24 cellular contexts compared by ENCODE assay signal in the genomic region with DNA sequence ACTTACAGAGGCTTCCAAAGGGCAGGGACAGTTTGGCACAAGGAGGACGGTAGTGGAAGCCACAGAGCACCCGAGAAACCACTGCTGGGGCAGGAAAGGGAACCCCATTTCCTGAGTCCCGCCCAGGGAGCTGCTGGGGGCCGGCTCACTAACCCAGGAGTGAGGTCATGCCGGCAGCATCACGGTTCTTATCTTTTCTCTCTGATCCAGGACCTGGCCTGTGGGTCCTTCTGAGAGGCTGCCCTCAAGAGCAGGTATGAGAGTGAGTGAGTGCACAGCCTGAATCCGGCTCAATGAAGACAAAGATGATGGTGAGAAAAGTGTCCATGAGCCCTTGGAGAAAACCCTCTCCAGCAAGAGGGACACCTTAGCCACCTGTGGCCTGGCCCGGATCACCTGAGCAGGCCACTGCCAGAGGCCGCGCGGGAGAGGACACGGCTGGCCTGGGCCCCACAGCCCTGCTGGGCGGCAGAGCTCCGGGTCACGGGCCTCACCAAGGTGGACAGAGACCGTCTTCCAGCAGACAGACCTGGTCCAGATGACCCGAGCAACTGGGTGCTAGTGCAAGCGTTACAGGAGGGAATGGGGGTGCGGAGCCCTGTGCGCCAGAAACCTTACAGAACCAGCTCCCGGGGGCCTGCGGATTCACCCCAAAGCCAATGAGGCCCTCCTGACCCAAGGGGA.
A peak's percentile ranks its signal among the peaks of the same experiment; 100 is the strongest.
DNase-seq lines count a peak whose midpoint lies in the region; ATAC-seq and TF ChIP-seq lines count a peak whose summit lies in the region.
"Had no signal": no experiment of that assay in that cellular context is flagged by ENCODE, and none has a peak within 500 bp of the region (broad histone marks: within the 10 kb centered on the region; RNA-seq: fewer than 3 reads in every experiment).

No MANE protein-coding gene starts in this region.

- POLR2A ChIA-PET in MCF 10A (lab: Yijun Ruan, JAX): no interaction called here

- no peak overlapping the region for H3K4me3 Mint-ChIP-seq in MCF 10A (ENCODE audit: unreplicated experiment)
- no peak overlapping the region for H3K4me3 Mint-ChIP-seq in central memory CD8-positive, alpha-beta T cell
- H3K4me3 Mint-ChIP-seq: activated T-helper 1 cell treated with anti-CD3 and anti-CD28 coated beads, Interleukin-12 subunit alpha, Interleukin-12 subunit beta, Interleukin-2, Interleukin-4 antibody, amounts not matched to agents 30 ng/mL and 10 ng/mL and 1 ng/mL, durations not matched to agents 14 hours and 24 hours and 36 hours; CD8-positive, alpha-beta T cell; natural killer cell had no signal

- H3K27me3 ChIP-seq in mammary epithelial cell (ENCODE audit: insufficient read depth, low read length) (no peaks in the 10 kb centered on the region), sigmoid colon (no peaks in the 10 kb centered on the region)

- TF ChIP-seq CTCF in mammary epithelial cell (conservative IDR thresholded peaks at IDR 0.05 in 1 of 2, IDR thresholded peaks at IDR 0.05 in 1 of 2; ENCODE audit: extremely low read depth in 1 of 2, insufficient read depth in 1 of 2, low read depth in 1 of 2, low read length in 2 of 2) (no peak), MCF 10A (IDR thresholded peaks at IDR 0.05; ENCODE audit: unreplicated experiment) (no peak), sigmoid colon (IDR thresholded peaks at IDR 0.05) (no peak)

- peaks cover 7% of the 10 kb centered on the region for H3K4me1 Mint-ChIP-seq in MCF 10A (ENCODE audit: insufficient read depth, unreplicated experiment)
- H3K4me1 Mint-ChIP-seq in central memory CD8-positive, alpha-beta T cell: peaks cover 10% of the 10 kb centered on the region

- H3K4me2 ChIP-seq in mammary epithelial cell (ENCODE audit: insufficient read depth, low read depth, low read length): no peak overlapping the region
- H3K4me2 ChIP-seq: smooth muscle cell had no signal

- no peak for TF ChIP-seq EP300 in sigmoid colon (IDR thresholded peaks at IDR 0.05)

- H3K4me1 ChIP-seq in mammary epithelial cell (ENCODE audit: insufficient read depth, low read length) (peaks cover 23% of the 10 kb centered on the region), sigmoid colon (no peaks in the 10 kb centered on the region)
- H3K4me1 ChIP-seq: gastroesophageal sphincter, psoas muscle had no signal

- dilution Hi-C loops in mammary epithelial cell (cut with HindIII; ENCODE audit: low sequenced_read_pairs): no loop called here

- H3K4me3 ChIP-seq in mammary epithelial cell (replicated peaks in 1 of 3; ENCODE audit: insufficient read depth in 1 of 3, low read depth in 2 of 3, low read length in 3 of 3) (no peak overlapping the region), sigmoid colon (no peak overlapping the region)
- H3K4me3 ChIP-seq: dorsolateral prefrontal cortex, gastroesophageal sphincter, psoas muscle, smooth muscle cell, suprapubic skin had no signal

- no peaks in the 10 kb centered on the region for H3K27me3 Mint-ChIP-seq in MCF 10A (ENCODE audit: insufficient read depth, unreplicated experiment)
- H3K27me3 Mint-ChIP-seq in central memory CD8-positive, alpha-beta T cell: peaks cover 19% of the 10 kb centered on the region

- peak overlapping the region; percentile 31 for H2AFZ ChIP-seq in mammary epithelial cell (ENCODE audit: low read depth, low read length)

- H4K20me1 ChIP-seq in mammary epithelial cell (ENCODE audit: insufficient read depth, low read length): no peaks in the 10 kb centered on the region

- intact Hi-C loops in mammary epithelial cell (cut with micrococcal nuclease): loop anchor here (10.0 kb wide), 1 partner anchor 387 kb away; no protein-coding TSS in a partner anchor
- intact Hi-C loops in MCF 10A (cut with micrococcal nuclease): no loop called here
- intact Hi-C loops in sigmoid colon (cut with DNase I): no loop called here

- H3K79me2 ChIP-seq in mammary epithelial cell (ENCODE audit: insufficient read depth, low read length): no peaks in the 10 kb centered on the region

- H3K9me3 Mint-ChIP-seq in MCF 10A (ENCODE audit: unreplicated experiment): no peaks in the 10 kb centered on the region
- H3K9me3 Mint-ChIP-seq in central memory CD8-positive, alpha-beta T cell: no peaks in the 10 kb centered on the region
- H3K9me3 Mint-ChIP-seq: activated T-helper 1 cell treated with anti-CD3 and anti-CD28 coated beads, Interleukin-12 subunit alpha, Interleukin-12 subunit beta, Interleukin-2, Interleukin-4 antibody, amounts not matched to agents 30 ng/mL and 10 ng/mL and 1 ng/mL, durations not matched to agents 14 hours and 24 hours and 36 hours; CD8-positive, alpha-beta T cell; natural killer cell had no signal

- no peak overlapping the region for H3K9ac ChIP-seq in mammary epithelial cell (ENCODE audit: insufficient read depth, low read length)

- no peak for DNase-seq in mammary epithelial cell
- DNase-seq in MCF 10A (ENCODE audit: unreplicated experiment): no peak
- DNase-seq in NCI-H226: peak; percentile 51
- no peak for DNase-seq in central memory CD8-positive, alpha-beta T cell (ENCODE audit: low spot score in 2 of 2)
- peak; percentile 40 for DNase-seq in sigmoid colon
- no peak for DNase-seq in NCI-H1092 treated with DMSO at 0.1 percent for 48 hours (lab: John Stamatoyannopoulos, UW)
- DNase-seq in COLO668 (lab: John Stamatoyannopoulos, UW; ENCODE audit: unreplicated experiment): no peak
- no peak for DNase-seq in putamen (ENCODE audit: low spot score)
- DNase-seq: amniotic stem cell; CD8-positive, alpha-beta T cell; DMS79 treated with DMSO at 0.1 percent for 48 hours; dorsolateral prefrontal cortex; Karpas-422; mesendoderm; natural killer cell; NCI-H1417; NCI-H526; psoas muscle; SHP77 treated with DMSO at 0.1 percent for 48 hours; T-helper 1 cell had no signal

- no peak for TF ChIP-seq POLR2A in sigmoid colon (IDR thresholded peaks at IDR 0.05)

- no peaks in the 10 kb centered on the region for H3K9me3 ChIP-seq in mammary epithelial cell (replicated peaks; ENCODE audit: insufficient read depth, low read length)
- no peaks in the 10 kb centered on the region for H3K9me3 ChIP-seq in sigmoid colon
- H3K9me3 ChIP-seq: gastroesophageal sphincter, psoas muscle, suprapubic skin had no signal

- no peaks in the 10 kb centered on the region for H3K36me3 Mint-ChIP-seq in MCF 10A (ENCODE audit: insufficient read depth, unreplicated experiment)
- peaks cover 1% of the 10 kb centered on the region for H3K36me3 Mint-ChIP-seq in central memory CD8-positive, alpha-beta T cell (ENCODE audit: insufficient read depth)
- H3K36me3 Mint-ChIP-seq: CD8-positive, alpha-beta T cell; natural killer cell had no signal

- CTCF ChIA-PET in mammary epithelial cell (lab: Charles Lee; ENCODE audit: low non-redundant PET) (interaction anchor here (0.6 kb wide), 1 partner anchor 144 kb away, joined by 13 read pairs; no protein-coding TSS in a partner anchor), MCF 10A (lab: Yijun Ruan, JAX) (interaction anchor here (0.7 kb wide), 1 partner anchor 317 kb away, joined by 3 read pairs; no protein-coding TSS in a partner anchor)

- in situ Hi-C loops in mammary epithelial cell (cut with MboI; ENCODE audit: low sequenced_read_pairs in 2 of 2): no loop called here

- no peaks in the 10 kb centered on the region for H3K36me3 ChIP-seq in mammary epithelial cell (ENCODE audit: insufficient read depth, low read length)
- no peaks in the 10 kb centered on the region for H3K36me3 ChIP-seq in sigmoid colon
- H3K36me3 ChIP-seq: gastroesophageal sphincter, suprapubic skin had no signal

- BruUV-seq in mammary epithelial cell (replicated peaks; lab: Mats Ljungman, UMichigan): no TSS peak
- BruUV-seq in MCF 10A (replicated peaks; lab: Mats Ljungman, UMichigan): no TSS peak

- WGBS in mammary epithelial cell (ENCODE audit: low coverage, missing lambda C conversion rate): 84% methylated on average over 14 of the region's 22 CpGs
- 78 to 85% methylated on average over 22 of the region's 22 CpGs for WGBS in sigmoid colon, 2 donors

- no peak for ATAC-seq in central memory CD8-positive, alpha-beta T cell (replicated peaks; ENCODE audit: extremely low read depth, poor library complexity, severe bottlenecking)
- ATAC-seq: CD8-positive, alpha-beta T cell; gastroesophageal sphincter; natural killer cell; psoas muscle had no signal

- H3K27ac ChIP-seq in mammary epithelial cell (ENCODE audit: insufficient read depth, low read depth, low read length) (no peak overlapping the region), sigmoid colon (no peak overlapping the region)
- H3K27ac ChIP-seq: dorsolateral prefrontal cortex, gastroesophageal sphincter, psoas muscle, suprapubic skin had no signal

- H3K27ac Mint-ChIP-seq in MCF 10A (ENCODE audit: low read depth, unreplicated experiment): no peak overlapping the region
- H3K27ac Mint-ChIP-seq in central memory CD8-positive, alpha-beta T cell (ENCODE audit: low read depth): peak overlapping the region; percentile 6
- H3K27ac Mint-ChIP-seq: activated T-helper 1 cell treated with anti-CD3 and anti-CD28 coated beads, Interleukin-12 subunit alpha, Interleukin-12 subunit beta, Interleukin-2, Interleukin-4 antibody, amounts not matched to agents 30 ng/mL and 10 ng/mL and 1 ng/mL, durations not matched to agents 14 hours and 24 hours and 36 hours; CD8-positive, alpha-beta T cell; natural killer cell had no signal

Comparison
In these comparisons a context has a peak if more than half of its experiments do, and no peak if none do; other contexts are left out.
1. DNase-seq: peak in NCI-H226 (single experiment) and sigmoid colon (single experiment); none in mammary epithelial cell (single experiment), MCF 10A (single experiment), central memory CD8-positive, alpha-beta T cell (0 of 2), NCI-H1092 treated with DMSO at 0.1 percent for 48 hours (single experiment), COLO668 (single experiment) and putamen (single experiment).